ENCODE assay signal across 8 cellular contexts in the genomic region with DNA sequence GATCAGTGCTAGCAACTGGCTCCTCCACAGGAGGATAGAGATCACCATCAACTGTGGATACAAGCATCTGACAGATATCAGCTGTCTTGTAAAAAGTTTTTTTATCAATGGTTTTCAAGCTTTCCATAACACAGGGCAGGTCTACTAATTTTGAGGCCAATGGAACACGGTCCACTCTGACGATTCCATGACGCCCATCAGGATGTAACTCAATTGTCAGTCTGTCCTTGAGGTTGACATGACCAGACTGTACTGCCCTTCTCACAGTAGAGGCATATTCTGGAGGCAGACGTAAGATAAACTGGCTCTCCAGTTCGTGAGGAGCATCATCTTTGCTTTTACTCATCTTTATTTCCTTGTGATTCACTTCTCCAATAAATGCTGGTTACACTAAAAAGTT. TPM values are rescaled to one million over a fixed set of nuclear protein-coding genes. Genes with fewer than 3 reads are reported as not detected.
DNase-seq lines count a peak whose midpoint lies in the region; ATAC-seq and TF ChIP-seq lines count a peak whose summit lies in the region.

No MANE protein-coding gene starts in this region.

- no peak for TF ChIP-seq CTCF in GM12864 (IDR thresholded peaks at IDR 0.05; ENCODE audit: low read depth, low read length, missing control alignments)
- TF ChIP-seq CTCF in fibroblast of mammary gland (conservative IDR thresholded peaks at IDR 0.05; ENCODE audit: control insufficient read depth, insufficient read depth, low read depth, low read length): no peak
- no peak for TF ChIP-seq CTCF in retinal pigment epithelial cell (conservative IDR thresholded peaks at IDR 0.05; ENCODE audit: low read depth, low read length)
- TF ChIP-seq CTCF in GM10266 (IDR thresholded peaks at IDR 0.05; ENCODE audit: control insufficient read depth, insufficient read depth, low read depth, missing control alignments): no peak

- H3K9me3 ChIP-seq in SK-N-MC (ENCODE audit: low read depth, low read length): peaks cover 30% of the 10 kb centered on the region

- H3K4me3 ChIP-seq in GM12864 (ENCODE audit: low read depth, low read length) (peak overlapping the region; percentile 85), SK-N-MC (peak overlapping the region; percentile 92), fibroblast of mammary gland (ENCODE audit: control insufficient read depth, low read depth, low read length) (peak overlapping the region; percentile 89), retinal pigment epithelial cell (ENCODE audit: low read length) (peak overlapping the region; percentile 87)

- peaks cover 51% of the 10 kb centered on the region for H3K36me3 ChIP-seq in SK-N-MC (ENCODE audit: insufficient read depth, low read length)

- DNase-seq in GM12864 (ENCODE audit: low read depth) (no peak), SK-N-MC (ENCODE audit: low read depth, low spot score) (no peak), fibroblast of mammary gland (ENCODE audit: low read depth) (no peak), retinal pigment epithelial cell (ENCODE audit: low read depth) (no peak), GM10266 (ENCODE audit: extremely low spot score) (no peak), occipital lobe (lab: John Stamatoyannopoulos, UW) (no peak), NCI-H82 (lab: John Stamatoyannopoulos, UW) (no peak)

- peak overlapping the region; percentile 98 for H3K27ac ChIP-seq in SK-N-MC

- no peak for ATAC-seq in GM18505 (IDR thresholded peaks at IDR 0.05; ENCODE audit: unreplicated experiment)

- H3K9ac ChIP-seq in SK-N-MC (ENCODE audit: insufficient read length): no peak overlapping the region

- no peak for TF ChIP-seq POLR2A in GM18505 (IDR thresholded peaks at IDR 0.05; ENCODE audit: borderline replicate concordance, extremely low read depth, insufficient read depth, insufficient read length)

RNA-seq across cellular contexts. Expression of a gene that starts 0.9 kb away (rescaled TPM):
- total RNA-seq in occipital lobe: 127 TPM

RNA-seq across cellular contexts. Expression of a gene that starts 10.6 kb away (rescaled TPM):
- total RNA-seq in occipital lobe: 4.8 TPM

RNA-seq across cellular contexts. Expression of a gene that starts 15.8 kb away (rescaled TPM):
- total RNA-seq in occipital lobe: not detected

RNA-seq across cellular contexts. Expression of a gene that starts 18.9 kb away (rescaled TPM):
- total RNA-seq in occipital lobe: 6.9 TPM

RNA-seq across cellular contexts. Expression of a gene that starts 23.9 kb away (rescaled TPM):
- total RNA-seq in occipital lobe: 4.7 TPM
